12 cellular contexts compared by ENCODE assay signal in the genomic region with DNA sequence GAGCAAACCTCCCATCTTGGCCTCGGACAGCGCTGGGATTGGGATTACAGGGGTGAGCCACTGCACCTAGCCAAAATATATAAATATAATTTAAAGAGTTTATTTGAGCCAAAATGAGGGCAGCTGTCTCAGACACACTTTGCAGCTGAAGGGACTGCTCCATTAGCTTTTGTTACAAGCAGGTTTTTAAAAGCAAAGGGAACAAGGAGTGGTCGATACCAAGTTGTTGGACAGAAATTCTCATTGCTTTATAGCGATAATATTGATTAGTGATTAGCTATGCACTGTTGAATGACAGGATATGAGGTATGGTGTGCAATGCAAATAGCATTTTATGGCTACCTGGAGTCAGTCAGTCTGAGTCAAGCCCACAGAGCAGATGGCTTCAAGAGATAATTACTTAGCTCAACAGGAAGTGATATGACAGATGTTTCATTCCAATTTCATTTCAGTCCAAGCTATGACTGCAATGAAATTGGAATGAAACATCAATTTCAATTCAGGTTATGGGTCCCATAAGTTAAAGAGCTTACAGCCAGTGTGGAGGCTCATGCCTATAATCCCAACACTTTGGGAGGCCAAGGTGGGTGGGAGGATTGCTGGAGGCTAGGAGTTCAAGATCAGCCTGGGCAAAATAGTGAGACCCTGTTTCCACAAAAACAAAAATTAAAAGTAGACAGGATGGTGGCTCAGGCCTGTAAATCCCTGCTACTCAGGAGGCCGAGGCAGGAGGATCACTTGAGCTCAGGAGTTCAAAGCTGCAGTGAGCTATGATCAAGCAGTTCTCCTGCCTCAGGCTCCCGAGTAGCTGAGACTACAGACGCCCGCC. TPM values are rescaled to one million over a fixed set of nuclear protein-coding genes. Genes with fewer than 3 reads are reported as not detected.
DNase-seq lines count a peak whose midpoint lies in the region; ATAC-seq and TF ChIP-seq lines count a peak whose summit lies in the region.
"Had no signal": no experiment of that assay in that cellular context is flagged by ENCODE, and none has a peak within 500 bp of the region (broad histone marks: within the 10 kb centered on the region; RNA-seq: fewer than 3 reads in every experiment).

No MANE protein-coding gene starts in this region.

- H3K4me3 ChIP-seq in Peyer's patch (no peak overlapping the region), foreskin fibroblast (ENCODE audit: low read depth in 1 of 2, low read length in 2 of 2) (no peak overlapping the region)
- H3K4me3 ChIP-seq: right lobe of liver, SJSA1 had no signal

- in situ Hi-C loops in KBM-7 (cut with MboI; ENCODE audit: low pct_unique_long_range_greater_than_20kb, low sequenced_read_pairs) = no loop called here

- no peaks in the 10 kb centered on the region for H3K4me1 ChIP-seq in Peyer's patch
- H3K4me1 ChIP-seq: right lobe of liver had no signal

- no peak for TF ChIP-seq CTCF in Peyer's patch (IDR thresholded peaks at IDR 0.05)
- TF ChIP-seq CTCF in foreskin fibroblast (IDR thresholded peaks at IDR 0.05; ENCODE audit: low read depth, low read length) = no peak

- DNase-seq in DMS153 (lab: John Stamatoyannopoulos, UW) = peak; percentile 76
- DNase-seq in KBM-7 = peak; percentile 84
- DNase-seq in Peyer's patch = peak in 1 of 3 donors; percentile 54
- DNase-seq in foreskin fibroblast = peak; percentile 16 to 30
- DNase-seq in 8988T = no peak
- DNase-seq in DMS79 (lab: John Stamatoyannopoulos, UW) = no peak
- DNase-seq: effector memory CD4-positive, alpha-beta T cell; right lobe of liver; stimulated activated naive B cell treated with anti-CD40 and anti-IgM and Interleukin-4, amounts not matched to agents 10 μg/mL and 1 μg/mL and 100 μg/mL, for 72 hours had no signal

- peak overlapping the region in 3 of 4 donors; percentile 3 to 42 (median 17) for H3K27ac ChIP-seq in Peyer's patch
- H3K27ac ChIP-seq: right lobe of liver, SJSA1 had no signal

- no peak for TF ChIP-seq POLR2A in Peyer's patch (IDR thresholded peaks at IDR 0.05)

- H3K36me3 ChIP-seq in Peyer's patch = peaks cover 0 to 86% (median 0%) of the 10 kb centered on the region in 3 donors

- no peaks in the 10 kb centered on the region for H3K27me3 ChIP-seq in Peyer's patch
- H3K27me3 ChIP-seq: right lobe of liver, SJSA1 had no signal

- no peaks in the 10 kb centered on the region for H3K9me3 ChIP-seq in Peyer's patch
- H3K9me3 ChIP-seq: right lobe of liver, SJSA1 had no signal

- ATAC-seq in GM18520 (IDR thresholded peaks at IDR 0.05; ENCODE audit: unreplicated experiment) = no peak
- ATAC-seq in HG03135 (IDR thresholded peaks at IDR 0.05; ENCODE audit: unreplicated experiment) = no peak
- ATAC-seq: right lobe of liver; stimulated activated naive B cell treated with anti-CD40 and anti-IgM and Interleukin-4, amounts not matched to agents 10 μg/mL and 1 μg/mL and 100 μg/mL, for 72 hours had no signal

RNA-seq across cellular contexts. Expression of gene TYW1, which starts 23.1 kb away (rescaled TPM):
- total RNA-seq in Peyer's patch = 10 to 100 TPM; 15.1 to 69.3 (median 27.0) TPM

RNA-seq across cellular contexts. Expression of gene SBDS, which starts 24.4 kb away (rescaled TPM):
- total RNA-seq in Peyer's patch = 100 to 1,000 TPM in 1 of 4 donors, 10 to 100 TPM in 3; 62.3 to 111 (median 70.7) TPM

Comparison
In these comparisons a context has a peak if more than half of its experiments do, and no peak if none do; other contexts are left out.
1. DNase-seq: peak in DMS153 (single experiment), KBM-7 (single experiment) and foreskin fibroblast (2 of 2); none in 8988T (single experiment) and DMS79 (single experiment).